In genomic region chrX:91435465-91435864, GRCh38 we compare ENCODE assay signal across 2 cellular contexts.
TF ChIP-seq lines count a peak whose summit lies in the region.

No MANE protein-coding gene starts in this region.

TF ChIP-seq in liver, 16 proteins besides CTCF, POLR2A, EP300 and RAD21:
- TF ChIP-seq EGR1 (IDR thresholded peaks at IDR 0.05; ENCODE audit: low read depth in 2 of 2) (no peak), YY1 (IDR thresholded peaks at IDR 0.05) (no peak), NR2F2 (IDR thresholded peaks at IDR 0.05) (no peak), JUND (IDR thresholded peaks at IDR 0.05) (no peak), REST (IDR thresholded peaks at IDR 0.05) (no peak), HNF4G (IDR thresholded peaks at IDR 0.05) (no peak), FOXA1 (IDR thresholded peaks at IDR 0.05) (no peak), ATF3 (IDR thresholded peaks at IDR 0.05) (no peak), TAF1 (conservative IDR thresholded peaks at IDR 0.05) (no peak), FOXA2 (IDR thresholded peaks at IDR 0.05) (no peak), MAX (IDR thresholded peaks at IDR 0.05) (no peak)

TF ChIP-seq in HepG2, 621 proteins besides CTCF, POLR2A, EP300 and RAD21:
- TF ChIP-seq HMGXB4 (CRISPR knock-in tag; IDR thresholded peaks at IDR 0.05; ENCODE audit: borderline replicate concordance in 1 of 2, low read depth in 1 of 2) = no peak
- TF ChIP-seq MLXIP (CRISPR knock-in tag; IDR thresholded peaks at IDR 0.05; ENCODE audit: borderline replicate concordance) = no peak
- no peak for TF ChIP-seq SRY (CRISPR knock-in tag; IDR thresholded peaks at IDR 0.05)
- no peak for TF ChIP-seq FOXP4 (CRISPR knock-in tag; IDR thresholded peaks at IDR 0.05)
- no peak for TF ChIP-seq ZNF484 (CRISPR knock-in tag; IDR thresholded peaks at IDR 0.05; ENCODE audit: borderline replicate concordance, low read depth)
- no peak for TF ChIP-seq ZNF800 (CRISPR knock-in tag; IDR thresholded peaks at IDR 0.05)
- no peak for TF ChIP-seq ZNF460 (CRISPR knock-in tag; IDR thresholded peaks at IDR 0.05; ENCODE audit: borderline replicate concordance)
